29 cellular contexts compared by ENCODE assay signal in the genomic region with DNA sequence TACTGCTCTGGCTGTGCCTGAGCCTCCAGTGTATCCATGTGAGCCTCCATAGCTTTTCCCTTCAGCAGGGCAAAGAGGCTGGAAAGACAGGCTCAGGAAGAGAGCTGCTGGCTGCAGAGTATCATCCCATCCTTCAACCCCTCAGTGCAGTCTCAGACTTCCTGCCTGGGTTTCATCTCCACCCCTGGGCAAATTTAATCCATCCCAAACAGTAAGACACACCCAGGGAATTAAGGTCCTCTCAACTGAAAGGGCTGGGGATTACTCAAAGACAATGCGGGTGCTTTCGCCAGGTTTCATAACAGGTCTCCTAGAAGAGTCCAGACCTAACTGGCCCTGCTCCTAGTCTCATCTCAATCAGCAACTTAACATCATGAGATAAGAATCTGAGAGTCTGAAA. TPM values are rescaled to one million over a fixed set of nuclear protein-coding genes. Genes with fewer than 3 reads are reported as not detected.
"Had no signal": no experiment of that assay in that cellular context is flagged by ENCODE, and none has a peak within 500 bp of the region (broad histone marks: within the 10 kb centered on the region; RNA-seq: fewer than 3 reads in every experiment).

No MANE protein-coding gene starts in this region.

- H3K79me2 ChIP-seq: parathyroid adenoma had no signal

- H3K27me3 ChIP-seq: neural progenitor cell, ovary, right lobe of liver, spleen, thyroid gland, tibial nerve, upper lobe of right lung, uterus had no signal

- H2AFZ ChIP-seq: neural progenitor cell, parathyroid adenoma had no signal

- H3K9ac ChIP-seq: neural progenitor cell, parathyroid adenoma had no signal

- H3K4me2 ChIP-seq: neural progenitor cell, smooth muscle cell had no signal

- ATAC-seq: naive thymus-derived CD8-positive, alpha-beta T cell; psoas muscle; right cardiac atrium; right lobe of liver; stimulated activated memory B cell treated with anti-CD40 and anti-IgM and Interleukin-4, amounts not matched to agents 10 μg/mL and 1 μg/mL and 100 μg/mL, for 72 hours; stimulated activated naive CD8-positive, alpha-beta T cell treated with anti-CD3 and anti-CD28 coated beads, Interleukin-15, amount 100 ng/mL, for 72 hours; stimulated activated naive CD8-positive, alpha-beta T cell treated with anti-CD3 and anti-CD28 coated beads, Interleukin-15, Interleukin-2, amounts not matched to agents 100 U/mL and 50 U/mL, for 24 hours; upper lobe of right lung had no signal

- DNase-seq: naive B cell; naive thymus-derived CD8-positive, alpha-beta T cell; nephron progenitor cell; occipital lobe; ovary; posterior cingulate gyrus; psoas muscle; right cardiac atrium; right lobe of liver; spleen; stimulated activated CD4-positive, alpha-beta T cell treated with anti-CD3 and anti-CD28 coated beads, Interleukin-12 subunit alpha, Interleukin-12 subunit beta, amount 100 ng/mL, for 4 hours; stimulated activated CD4-positive, alpha-beta T cell treated with anti-CD3 and anti-CD28 coated beads, Interleukin-1b, Interleukin-23, amount 100 ng/mL, for 48 hours; stimulated activated CD4-positive, alpha-beta T cell treated with anti-CD3 and anti-CD28 coated beads, Interleukin-4, amount 100 ng/mL, for 1 hour; stimulated activated CD4-positive, alpha-beta T cell treated with anti-CD3 and anti-CD28 coated beads, Interleukin-4, amount 100 ng/mL, for 4 hours; stimulated activated CD8-positive, alpha-beta memory T cell treated with anti-CD3 and anti-CD28 coated beads, Interleukin-4, amount 100 ng/mL, for 48 hours; stimulated activated naive CD4-positive, alpha-beta T cell; stimulated activated naive CD8-positive, alpha-beta T cell treated with anti-CD3 and anti-CD28 coated beads, Interleukin-15, amount 100 ng/mL, for 72 hours; stimulated activated naive CD8-positive, alpha-beta T cell treated with anti-CD3 and anti-CD28 coated beads, Interleukin-15, Interleukin-2, amounts not matched to agents 100 U/mL and 50 U/mL, for 24 hours; thyroid gland; upper lobe of right lung; uterus had no signal

- H3K36me3 ChIP-seq: neural progenitor cell, ovary, right lobe of liver, spleen, thoracic aorta, thyroid gland, tibial nerve, upper lobe of right lung, uterus had no signal

- H3K4me1 ChIP-seq: parathyroid adenoma, psoas muscle, right lobe of liver, tibial nerve, upper lobe of right lung, uterus had no signal

- H3K27ac ChIP-seq: neural progenitor cell, ovary, parathyroid adenoma, psoas muscle, right lobe of liver, skin epidermis, spleen, thoracic aorta, thyroid gland, tibial nerve, upper lobe of right lung, uterus had no signal

- H3K4me3 ChIP-seq: neural progenitor cell, ovary, psoas muscle, right lobe of liver, skin epidermis, smooth muscle cell, spleen, thoracic aorta, thyroid gland, tibial nerve, upper lobe of right lung, uterus had no signal

- H3K9me3 ChIP-seq: ovary, psoas muscle, right lobe of liver, spleen, thoracic aorta, thyroid gland, tibial nerve, upper lobe of right lung, uterus had no signal

RNA-seq across cellular contexts. Expression of a gene that starts 15.5 kb away (rescaled TPM):
- total RNA-seq: myocyte; naive thymus-derived CD8-positive, alpha-beta T cell had no signal
- polyA plus RNA-seq: naive thymus-derived CD8-positive, alpha-beta T cell had no signal
